In the genomic region with DNA sequence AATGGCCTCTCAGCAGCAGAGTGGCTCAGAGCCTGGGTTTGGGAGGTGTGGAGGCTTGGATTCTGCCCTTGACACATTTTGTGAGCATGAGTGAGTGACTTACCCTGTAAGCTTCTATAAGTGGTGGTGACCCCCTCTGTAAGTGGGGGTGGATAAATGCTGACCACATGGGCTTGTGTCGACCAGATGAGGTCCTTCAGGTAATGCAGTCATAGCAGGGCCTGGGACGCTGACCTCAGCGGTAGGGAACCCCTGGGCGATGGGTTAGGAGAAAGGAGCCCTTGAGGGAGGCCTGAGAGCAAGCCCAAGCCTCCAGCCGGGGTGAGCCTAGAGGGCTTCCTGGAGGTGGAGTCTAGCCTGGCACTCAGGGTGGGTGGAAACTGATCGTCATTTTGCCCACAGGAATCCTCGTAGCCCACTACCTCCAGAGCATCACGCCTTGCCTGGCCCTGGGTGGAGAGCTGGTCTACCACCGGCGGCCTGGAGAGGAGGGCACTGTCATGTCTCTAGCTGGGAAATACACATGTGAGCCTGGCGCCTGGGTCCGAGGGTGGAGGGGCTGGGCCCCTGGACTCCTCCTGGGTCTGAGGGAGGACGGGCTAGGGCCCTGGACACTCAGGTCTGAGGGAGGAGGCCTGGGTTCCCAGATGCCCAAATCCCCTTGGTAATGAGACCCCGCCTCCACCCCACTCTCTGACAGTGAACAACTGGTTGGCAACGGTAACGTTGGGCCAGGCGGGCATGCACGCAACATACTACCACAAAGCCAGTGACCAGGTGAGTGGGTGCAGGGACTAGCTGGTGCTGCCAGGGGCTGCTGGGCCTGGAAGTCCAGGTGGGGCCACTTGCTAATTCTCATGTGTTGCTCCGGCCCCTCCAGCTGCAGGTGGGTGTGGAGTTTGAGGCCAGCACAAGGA, we compare ENCODE assay signal across 1 cellular context.
A peak's percentile ranks its signal among the peaks of the same experiment; 100 is the strongest.
TF ChIP-seq lines count a peak whose summit lies in the region.

No MANE protein-coding gene starts in this region.

TF ChIP-seq in HepG2, 621 proteins besides CTCF, POLR2A, EP300 and RAD21:
- 0 out of 2 replicates have a peak, but pooled peaks have one; percentile 27 for TF ChIP-seq ZSCAN22 (CRISPR knock-in tag; IDR thresholded peaks at IDR 0.05)
- peak; percentile 47; the same call in 1 of the 2 replicates for TF ChIP-seq RBFOX2 (IDR thresholded peaks at IDR 0.05; ENCODE audit: low read depth, low read length)
- no peak for TF ChIP-seq CCDC6 (CRISPR knock-in tag; IDR thresholded peaks at IDR 0.05)
- TF ChIP-seq AGO2 (optimal IDR thresholded peaks at IDR 0.05; ENCODE audit: low read depth, low read length) = peak; percentile 45
- TF ChIP-seq, protein P1, sequence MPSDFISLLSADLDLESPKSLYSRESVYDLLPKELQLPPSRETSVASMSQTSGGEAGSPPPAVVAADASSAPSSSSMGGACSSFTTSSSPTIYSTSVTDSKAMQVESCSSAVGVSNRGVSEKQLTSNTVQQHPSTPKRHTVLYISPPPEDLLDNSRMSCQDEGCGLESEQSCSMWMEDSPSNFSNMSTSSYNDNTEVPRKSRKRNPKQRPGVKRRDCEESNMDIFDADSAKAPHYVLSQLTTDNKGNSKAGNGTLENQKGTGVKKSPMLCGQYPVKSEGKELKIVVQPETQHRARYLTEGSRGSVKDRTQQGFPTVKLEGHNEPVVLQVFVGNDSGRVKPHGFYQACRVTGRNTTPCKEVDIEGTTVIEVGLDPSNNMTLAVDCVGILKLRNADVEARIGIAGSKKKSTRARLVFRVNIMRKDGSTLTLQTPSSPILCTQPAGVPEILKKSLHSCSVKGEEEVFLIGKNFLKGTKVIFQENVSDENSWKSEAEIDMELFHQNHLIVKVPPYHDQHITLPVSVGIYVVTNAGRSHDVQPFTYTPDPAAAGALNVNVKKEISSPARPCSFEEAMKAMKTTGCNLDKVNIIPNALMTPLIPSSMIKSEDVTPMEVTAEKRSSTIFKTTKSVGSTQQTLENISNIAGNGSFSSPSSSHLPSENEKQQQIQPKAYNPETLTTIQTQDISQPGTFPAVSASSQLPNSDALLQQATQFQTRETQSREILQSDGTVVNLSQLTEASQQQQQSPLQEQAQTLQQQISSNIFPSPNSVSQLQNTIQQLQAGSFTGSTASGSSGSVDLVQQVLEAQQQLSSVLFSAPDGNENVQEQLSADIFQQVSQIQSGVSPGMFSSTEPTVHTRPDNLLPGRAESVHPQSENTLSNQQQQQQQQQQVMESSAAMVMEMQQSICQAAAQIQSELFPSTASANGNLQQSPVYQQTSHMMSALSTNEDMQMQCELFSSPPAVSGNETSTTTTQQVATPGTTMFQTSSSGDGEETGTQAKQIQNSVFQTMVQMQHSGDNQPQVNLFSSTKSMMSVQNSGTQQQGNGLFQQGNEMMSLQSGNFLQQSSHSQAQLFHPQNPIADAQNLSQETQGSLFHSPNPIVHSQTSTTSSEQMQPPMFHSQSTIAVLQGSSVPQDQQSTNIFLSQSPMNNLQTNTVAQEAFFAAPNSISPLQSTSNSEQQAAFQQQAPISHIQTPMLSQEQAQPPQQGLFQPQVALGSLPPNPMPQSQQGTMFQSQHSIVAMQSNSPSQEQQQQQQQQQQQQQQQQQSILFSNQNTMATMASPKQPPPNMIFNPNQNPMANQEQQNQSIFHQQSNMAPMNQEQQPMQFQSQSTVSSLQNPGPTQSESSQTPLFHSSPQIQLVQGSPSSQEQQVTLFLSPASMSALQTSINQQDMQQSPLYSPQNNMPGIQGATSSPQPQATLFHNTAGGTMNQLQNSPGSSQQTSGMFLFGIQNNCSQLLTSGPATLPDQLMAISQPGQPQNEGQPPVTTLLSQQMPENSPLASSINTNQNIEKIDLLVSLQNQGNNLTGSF (CRISPR knock-in tag; IDR thresholded peaks at IDR 0.05) = no peak
- no peak for TF ChIP-seq ZBTB7A (CRISPR knock-in tag; IDR thresholded peaks at IDR 0.05)
- no peak for TF ChIP-seq MIER3 (CRISPR knock-in tag; IDR thresholded peaks at IDR 0.05; ENCODE audit: borderline replicate concordance)
TF ChIP-seq in HepG2: peak in this region for 3.
